In genomic region chr20:32742322-32743236, GRCh38 we compare ENCODE assay signal across 1 cellular context.
A peak's percentile ranks its signal among the peaks of the same experiment; 100 is the strongest.
TF ChIP-seq lines count a peak whose summit lies in the region.

No MANE protein-coding gene starts in this region.

TF ChIP-seq in HEK293, 187 proteins besides CTCF, POLR2A, EP300 and RAD21 (continued from another document):
- TF ChIP-seq PRDM10 (tag by site-specific recombination; IDR thresholded peaks at IDR 0.05), result peak; percentile 86
- no peak for TF ChIP-seq BCL11B (tag by site-specific recombination; IDR thresholded peaks at IDR 0.05; ENCODE audit: low read depth)
- TF ChIP-seq ZBTB10 (tag by site-specific recombination; IDR thresholded peaks at IDR 0.05), result peak; percentile 76
- TF ChIP-seq GLIS1 (tag by site-specific recombination; IDR thresholded peaks at IDR 0.05), result peak; percentile 99
- no peak for TF ChIP-seq ZFP3 (tag by site-specific recombination; IDR thresholded peaks at IDR 0.05; ENCODE audit: low read depth)
- TF ChIP-seq ZNF623 (tag by site-specific recombination; IDR thresholded peaks at IDR 0.05), result no peak
- TF ChIP-seq KLF9 (tag by site-specific recombination; IDR thresholded peaks at IDR 0.05; ENCODE audit: low read depth), result 0 out of 2 replicates have a peak, but pooled peaks have one; percentile 16
- TF ChIP-seq ZNF639 (tag by site-specific recombination; IDR thresholded peaks at IDR 0.05), result 0 out of 2 replicates have a peak, but pooled peaks have one; percentile 10
- no peak for TF ChIP-seq ZNF366 (tag by site-specific recombination; conservative IDR thresholded peaks at IDR 0.05)
- peak; percentile 54; the same call in 1 of the 2 replicates for TF ChIP-seq ZIC2 (tag by site-specific recombination; IDR thresholded peaks at IDR 0.05)
- TF ChIP-seq ATF2 (tag by site-specific recombination; IDR thresholded peaks at IDR 0.05; ENCODE audit: low read depth), result no peak
- 0 out of 2 replicates have a peak, but pooled peaks have one; percentile 13 for TF ChIP-seq ZNF600 (tag by site-specific recombination; IDR thresholded peaks at IDR 0.05)
